In genomic region chr6:56842602-56843475, GRCh38 we compare ENCODE assay signal across 9 cellular contexts.
A peak's percentile ranks its signal among the peaks of the same experiment; 100 is the strongest.
DNase-seq lines count a peak whose midpoint lies in the region; ATAC-seq and TF ChIP-seq lines count a peak whose summit lies in the region.
"Had no signal": no experiment of that assay in that cellular context is flagged by ENCODE, and none has a peak within 500 bp of the region (broad histone marks: within the 10 kb centered on the region; RNA-seq: fewer than 3 reads in every experiment).

No MANE protein-coding gene starts in this region.

- peak overlapping the region; percentile 63 to 89 (median 83) for H3K4me3 Mint-ChIP-seq in naive thymus-derived CD8-positive, alpha-beta T cell

- DNase-seq in NCI-H2081 (lab: John Stamatoyannopoulos, UW) (peak; percentile 34 to 68), NCI-H2081 treated with DMSO at 0.1 percent for 48 hours (lab: John Stamatoyannopoulos, UW) (no peak), H7 (peak; percentile 77), M059J (ENCODE audit: low read depth) (peak; percentile 66), WERI-Rb-1 (peak; percentile 77), fibroblast of gingiva (ENCODE audit: low read depth) (peak; percentile 44)
- peak in 3 of 10 donors; percentile 2 to 9 (median 7) for DNase-seq in naive thymus-derived CD8-positive, alpha-beta T cell
- DNase-seq: DND-41 had no signal

- H3K9me3 ChIP-seq in WERI-Rb-1 (ENCODE audit: severe bottlenecking), result no peaks in the 10 kb centered on the region

- H3K4me3 ChIP-seq in H7 (ENCODE audit: insufficient read depth, low read depth, low read length) (peak overlapping the region; percentile 79), WERI-Rb-1 (ENCODE audit: low read depth, low read length) (peak overlapping the region; percentile 73)

- POLR2A ChIA-PET in naive thymus-derived CD8-positive, alpha-beta T cell (lab: Charles Lee), result no interaction called here

- no peaks in the 10 kb centered on the region for H3K9me3 Mint-ChIP-seq in naive thymus-derived CD8-positive, alpha-beta T cell

- H3K27me3 Mint-ChIP-seq in naive thymus-derived CD8-positive, alpha-beta T cell, result peaks cover 28 to 74% (median 52%) of the 10 kb centered on the region in 5 donors

- H3K4me1 Mint-ChIP-seq in naive thymus-derived CD8-positive, alpha-beta T cell, result peaks cover 4 to 9% (median 9%) of the 10 kb centered on the region in 4 donors

- H3K36me3 ChIP-seq in H7 (replicated peaks; ENCODE audit: control insufficient read depth, insufficient read depth, low read length) (no peaks in the 10 kb centered on the region), WERI-Rb-1 (peaks cover 4% of the 10 kb centered on the region; the same call in 1 of the 2 replicates)

- H3K27me3 ChIP-seq in H7 (ENCODE audit: control insufficient read depth, insufficient read depth, low read length), result no peaks in the 10 kb centered on the region
- H3K27me3 ChIP-seq in WERI-Rb-1 (ENCODE audit: insufficient read depth, low read depth, severe bottlenecking), result no peaks in the 10 kb centered on the region

- 0 out of 2 replicates have a peak, but pooled peaks have one; percentile 6 for TF ChIP-seq CTCF in WERI-Rb-1 (IDR thresholded peaks at IDR 0.05; ENCODE audit: low read depth, low read length)

- H3K27ac ChIP-seq in WERI-Rb-1, result peak overlapping the region; percentile 78

- H3K27ac Mint-ChIP-seq in naive thymus-derived CD8-positive, alpha-beta T cell, result peak overlapping the region in 2 of 10 donors; percentile 27 to 53

- peak in 1 of 2 donors; percentile 10 for ATAC-seq in naive thymus-derived CD8-positive, alpha-beta T cell
- no peak for ATAC-seq in esophagus mucosa

- no peaks in the 10 kb centered on the region for H3K36me3 Mint-ChIP-seq in naive thymus-derived CD8-positive, alpha-beta T cell
